In the genomic region with DNA sequence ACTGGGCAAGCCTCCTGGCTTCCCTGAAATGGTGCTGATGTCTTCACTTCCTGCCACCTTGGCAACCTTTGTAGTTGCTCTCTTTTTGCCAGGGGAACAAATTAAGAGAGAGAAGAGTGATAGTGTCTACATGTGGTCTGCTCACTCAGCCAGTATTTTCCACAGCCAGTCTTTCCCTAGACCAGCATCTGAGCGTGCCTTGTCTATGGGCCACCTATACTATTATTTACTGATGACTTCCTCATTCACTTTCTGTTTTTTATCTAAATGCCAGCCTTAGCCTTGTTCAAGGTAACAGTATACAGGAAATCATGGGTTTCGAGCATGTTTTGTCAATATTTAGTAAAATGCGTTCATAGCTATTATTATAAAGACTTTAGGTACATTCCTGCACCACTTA, we compare ENCODE assay signal across 18 cellular contexts.
"Had no signal": no experiment of that assay in that cellular context is flagged by ENCODE, and none has a peak within 500 bp of the region (broad histone marks: within the 10 kb centered on the region; RNA-seq: fewer than 3 reads in every experiment).

No MANE protein-coding gene starts in this region.

- H3K9me3 Mint-ChIP-seq: natural killer cell treated with Interleukin-12 subunit alpha and Interleukin-12 subunit beta and Interleukin-15 and Interleukin-18, amount 100 ng/mL, for 72 hours had no signal

- H3K4me3 Mint-ChIP-seq: activated naive CD8-positive, alpha-beta T cell treated with anti-CD3 and anti-CD28 coated beads, Interleukin-2, amount 10 ng/mL, durations not matched to agents 7 days and 5 days; dendritic cell treated with granulocyte-macrophage colony-stimulating factor and Interleukin-4, amounts not matched to agents 40 ng/mL and 50 ng/mL, for 4 days; natural killer cell treated with Interleukin-12 subunit alpha and Interleukin-12 subunit beta and Interleukin-15 and Interleukin-18, amount 100 ng/mL, for 72 hours had no signal

- ATAC-seq: natural killer cell treated with Interleukin-12 subunit alpha and Interleukin-12 subunit beta and Interleukin-15 and Interleukin-18, amount 100 ng/mL, for 72 hours had no signal

- H3K27me3 Mint-ChIP-seq: activated naive CD8-positive, alpha-beta T cell treated with anti-CD3 and anti-CD28 coated beads, Interleukin-2, amount 10 ng/mL, durations not matched to agents 7 days and 5 days had no signal

- H3K4me3 ChIP-seq: left ventricle myocardium inferior had no signal

- H3K27ac Mint-ChIP-seq: activated naive CD8-positive, alpha-beta T cell treated with anti-CD3 and anti-CD28 coated beads, Interleukin-2, amount 10 ng/mL, durations not matched to agents 7 days and 5 days; dendritic cell treated with granulocyte-macrophage colony-stimulating factor and Interleukin-4, amounts not matched to agents 40 ng/mL and 50 ng/mL, for 4 days had no signal

- H3K27ac ChIP-seq: left ventricle myocardium inferior had no signal

- DNase-seq: activated gamma-delta T cell; activated naive CD8-positive, alpha-beta T cell treated with anti-CD3 and anti-CD28 coated beads, Interleukin-2, amount 10 ng/mL, durations not matched to agents 7 days and 5 days; activated T-cell treated with anti-CD3 and anti-CD28 coated beads for 4 hours; anterior cingulate cortex; cerebellar nuclear complex; effector memory CD4-positive, alpha-beta T cell; foreskin fibroblast; hippocampal formation; kidney; left ventricle myocardium inferior; mesenchymal stem cell; nucleus accumbens; posterior cingulate gyrus; SIG-M5; stimulated activated naive CD4-positive, alpha-beta T cell; trophoblast cell had no signal
